ENCODE assay signal across 24 cellular contexts in genomic region chr10:50613726-50614443, GRCh38. TPM values are rescaled to one million over a fixed set of nuclear protein-coding genes. Genes with fewer than 3 reads are reported as not detected.
DNase-seq lines count a peak whose midpoint lies in the region; ATAC-seq, FAIRE-seq and TF ChIP-seq lines count a peak whose summit lies in the region.
"Had no signal": no experiment of that assay in that cellular context is flagged by ENCODE, and none has a peak within 500 bp of the region (broad histone marks: within the 10 kb centered on the region; RNA-seq: fewer than 3 reads in every experiment).

No MANE protein-coding gene starts in this region.

- H3K9ac ChIP-seq in liver (ENCODE audit: low read depth in 1 of 2, low read length in 2 of 2) (no peak overlapping the region), HepG2 (ENCODE audit: insufficient read depth, low read depth, low read length) (no peak overlapping the region)

- H3K27me3 Mint-ChIP-seq in WTC11 (ENCODE audit: low read depth) (no peaks in the 10 kb centered on the region), nephron (ENCODE audit: low read depth) (peaks cover 5% of the 10 kb centered on the region)
- H3K27me3 Mint-ChIP-seq: stimulated activated naive CD8-positive, alpha-beta T cell treated with anti-CD3 and anti-CD28 coated beads, Interleukin-15, amount 100 ng/mL, for 72 hours had no signal

- FAIRE-seq in HepG2 (lab: Jason Lieb, UNC), result no peak
- FAIRE-seq: colon, GM12878 had no signal

- peaks cover 69% of the 10 kb centered on the region for H3K4me1 Mint-ChIP-seq in WTC11
- H3K4me1 Mint-ChIP-seq in nephron, result peaks cover 42% of the 10 kb centered on the region

- TF ChIP-seq CTCF in liver (IDR thresholded peaks at IDR 0.05; ENCODE audit: low read depth, low read length, missing input control) (no peak), HepG2 (CRISPR knock-in tag; IDR thresholded peaks at IDR 0.05) (no peak), WTC11 (IDR thresholded peaks at IDR 0.05) (no peak), nephron (IDR thresholded peaks at IDR 0.05; ENCODE audit: unreplicated experiment in 3 of 3) (no peak)

- POLR2A ChIA-PET in HepG2 (lab: Yijun Ruan, JAX) (interaction anchor here (0.9 kb wide), 1 partner anchor 11 kb away, joined by 6 read pairs; the partner anchor contains the start of gene SGMS1), WTC11 (lab: Charles Lee) (no interaction called here)

- H4K20me1 ChIP-seq in HepG2 (ENCODE audit: insufficient read depth, low read length), result peaks cover 4% of the 10 kb centered on the region

- in situ Hi-C loops in HepG2 (cut with HindIII; ENCODE audit: extremely low pct_ligation_motif_present, low pct_unique_long_range_greater_than_20kb), result no loop called here

- no peak for TF ChIP-seq POLR2A in HepG2 (IDR thresholded peaks at IDR 0.05; ENCODE audit: insufficient read depth in 1 of 2, low read depth in 2 of 2, low read length in 2 of 2)

- DNase-seq in HepG2 (ENCODE audit: low spot score) (no peak), WTC11 (ENCODE audit: low spot score) (no peak), NAMALWA (ENCODE audit: low spot score) (no peak), NCI-H446 (lab: John Stamatoyannopoulos, UW) (no peak), COLO668 (lab: John Stamatoyannopoulos, UW; ENCODE audit: unreplicated experiment) (no peak)
- DNase-seq: amygdala; CD8-positive, alpha-beta T cell; hippocampal formation; ovary; stimulated activated CD4-positive, alpha-beta T cell treated with anti-CD3 and anti-CD28 coated beads, Interleukin-12 subunit alpha, Interleukin-12 subunit beta, amount 100 ng/mL, for 4 hours; stimulated activated CD4-positive, alpha-beta T cell treated with anti-CD3 and anti-CD28 coated beads, Interleukin-2, amount 100 ng/mL, for 48 hours had no signal

- H3K4me3 ChIP-seq in liver (ENCODE audit: low read depth in 1 of 3, low read length in 3 of 3) (no peak overlapping the region), HepG2 (replicated peaks in 1 of 3; ENCODE audit: insufficient read depth in 1 of 3, low read depth in 2 of 3, low read length in 3 of 3) (no peak overlapping the region)
- H3K4me3 ChIP-seq: GM12878, mucosa of descending colon, ovary, thoracic aorta, vagina had no signal

- H3K27me3 ChIP-seq in liver (ENCODE audit: control insufficient read depth in 4 of 4, insufficient read depth in 4 of 4, low read length in 3 of 4) (no peaks in the 10 kb centered on the region), HepG2 (ENCODE audit: control insufficient read depth in 1 of 2, insufficient read depth in 2 of 2, low read length in 2 of 2) (no peaks in the 10 kb centered on the region)
- H3K27me3 ChIP-seq: ovary, vagina had no signal

- 75% methylated on average over 4 of the region's 4 CpGs for WGBS in liver
- WGBS in HepG2 (ENCODE audit: low lambda C conversion rate), result 70% methylated on average over 4 of the region's 4 CpGs

- H3K4me2 ChIP-seq in HepG2 (ENCODE audit: low read depth, low read length), result no peak overlapping the region

- intact Hi-C loops in HepG2 (cut with micrococcal nuclease; ENCODE audit: unreplicated experiment), result no loop called here

- H2AFZ ChIP-seq in HepG2 (ENCODE audit: low read length), result no peak overlapping the region

- H3K4me3 Mint-ChIP-seq in WTC11, result no peak overlapping the region
- H3K4me3 Mint-ChIP-seq in nephron, result no peak overlapping the region
- H3K4me3 Mint-ChIP-seq: CD8-positive, alpha-beta T cell; nephron progenitor cell; stimulated activated naive CD8-positive, alpha-beta T cell treated with anti-CD3 and anti-CD28 coated beads, Interleukin-15, amount 100 ng/mL, for 72 hours; T-helper 2 cell treated with Interferon-gamma antibody and Interleukin-4, amounts not matched to agents 5 μg/mL and 100 μg/mL, for 36 hours had no signal

- BruUV-seq in HepG2 (replicated peaks; lab: Mats Ljungman, UMichigan), result no TSS peak

- H3K79me2 ChIP-seq in HepG2 (ENCODE audit: insufficient read depth, low read length), result peaks cover 39% of the 10 kb centered on the region

- H3K27ac Mint-ChIP-seq in WTC11 (peak overlapping the region; percentile 82; the same call in 1 of the 2 replicates), nephron (peak overlapping the region; percentile 79 to 92 (median 81))
- H3K27ac Mint-ChIP-seq: activated T-helper 2 cell treated with anti-CD3 and anti-CD28 coated beads, Interferon-gamma antibody, Interleukin-2, Interleukin-4, amounts not matched to agents 10 μg/mL and 5 μg/mL and 100 μg/mL, durations not matched to agents 14 hours and 24 hours and 36 hours; CD8-positive, alpha-beta T cell; stimulated activated naive CD8-positive, alpha-beta T cell treated with anti-CD3 and anti-CD28 coated beads, Interleukin-15, amount 100 ng/mL, for 72 hours; T-helper 2 cell treated with Interferon-gamma antibody and Interleukin-4, amounts not matched to agents 5 μg/mL and 100 μg/mL, for 36 hours had no signal

- H3K9me3 Mint-ChIP-seq in WTC11, result no peaks in the 10 kb centered on the region
- H3K9me3 Mint-ChIP-seq in nephron, result no peaks in the 10 kb centered on the region
- H3K9me3 Mint-ChIP-seq: activated naive CD4-positive, alpha-beta T cell treated with anti-CD3 and anti-CD28 coated beads, Interleukin-2, amount 50 U/mL, for 72 hours; activated T-helper 2 cell treated with anti-CD3 and anti-CD28 coated beads, Interferon-gamma antibody, Interleukin-2, Interleukin-4, amounts not matched to agents 10 μg/mL and 5 μg/mL and 100 μg/mL, durations not matched to agents 14 hours and 24 hours and 36 hours; CD8-positive, alpha-beta T cell; nephron progenitor cell; stimulated activated naive CD8-positive, alpha-beta T cell treated with anti-CD3 and anti-CD28 coated beads, Interleukin-15, amount 100 ng/mL, for 72 hours; T-helper 2 cell treated with Interferon-gamma antibody and Interleukin-4, amounts not matched to agents 5 μg/mL and 100 μg/mL, for 36 hours had no signal

- no peaks in the 10 kb centered on the region for H3K36me3 Mint-ChIP-seq in WTC11
- H3K36me3 Mint-ChIP-seq in nephron (ENCODE audit: low read depth), result no peaks in the 10 kb centered on the region
- H3K36me3 Mint-ChIP-seq: activated naive CD4-positive, alpha-beta T cell treated with anti-CD3 and anti-CD28 coated beads, Interleukin-2, amount 50 U/mL, for 72 hours; CD8-positive, alpha-beta T cell had no signal

- H3K36me3 ChIP-seq in liver (ENCODE audit: control insufficient read depth in 4 of 4, insufficient read depth in 3 of 4, low read depth in 1 of 4, low read length in 3 of 4) (no peaks in the 10 kb centered on the region), HepG2 (replicated peaks in 1 of 2; ENCODE audit: control insufficient read depth in 1 of 2, insufficient read depth in 2 of 2, low read length in 2 of 2) (no peaks in the 10 kb centered on the region)
- H3K36me3 ChIP-seq: ovary, thoracic aorta, vagina had no signal

- CTCF ChIA-PET in HepG2 (lab: Yijun Ruan, JAX; ENCODE audit: low intra/inter-chr PET ratio, low total read pairs), result interaction anchor here (1.4 kb wide), 1 partner anchor 52 kb away, joined by 9 read pairs; no protein-coding TSS in a partner anchor
- CTCF ChIA-PET in WTC11 (lab: Charles Lee), result interaction anchor here (0.6 to 1.8 kb wide), 10 partner anchors 11 to 112 kb away, joined by 3 to 6 read pairs (median 3); no protein-coding TSS in a partner anchor

- ATAC-seq in HepG2 (no peak), WTC11 (no peak), HG03378 (IDR thresholded peaks at IDR 0.05; ENCODE audit: unreplicated experiment) (no peak)

- H3K9me3 ChIP-seq in liver (ENCODE audit: control insufficient read depth in 4 of 4, low read length in 3 of 4) (no peaks in the 10 kb centered on the region), HepG2 (ENCODE audit: low read length) (no peaks in the 10 kb centered on the region)
- H3K9me3 ChIP-seq: mucosa of descending colon, ovary, thoracic aorta, vagina had no signal

- no peak for TF ChIP-seq RAD21 in liver (IDR thresholded peaks at IDR 0.05)
- TF ChIP-seq RAD21 in HepG2 (CRISPR knock-in tag; IDR thresholded peaks at IDR 0.05), result no peak

- TF ChIP-seq EP300 in HepG2 (IDR thresholded peaks at IDR 0.05; ENCODE audit: low read depth in 2 of 2, low read length in 2 of 2) (no peak), HepG2 (CRISPR knock-in tag; IDR thresholded peaks at IDR 0.05; ENCODE audit: borderline replicate concordance) (no peak)

- H3K4me1 ChIP-seq in liver (ENCODE audit: control insufficient read depth in 4 of 4, insufficient read depth in 4 of 4, low read length in 3 of 4) (peaks cover 6 to 39% (median 31%) of the 10 kb centered on the region in 4 donors), HepG2 (ENCODE audit: insufficient read depth, low read length) (peaks cover 26% of the 10 kb centered on the region)

- H3K27ac ChIP-seq in liver (ENCODE audit: low read depth in 1 of 2, low read length in 2 of 2) (peak overlapping the region; percentile 21 to 28), HepG2 (ENCODE audit: extremely low read length, insufficient read depth, low read length) (no peak overlapping the region)
- H3K27ac ChIP-seq: thoracic aorta, vagina had no signal

TF ChIP-seq in liver, 16 proteins besides CTCF, POLR2A, EP300 and RAD21 (continues in another document):
- TF ChIP-seq SP1 (IDR thresholded peaks at IDR 0.05), result no peak

RNA-seq across cellular contexts. Expression of gene SGMS1, which starts 9.9 kb away (rescaled TPM):
- total RNA-seq in liver (10 to 100 TPM; 31.9 to 98.2 TPM), HepG2 (2016; rRNA removed; fragmentation: Illumina TruSeq; extraction: Trizol) (13.1 and 15.1 TPM in 2 replicates), WTC11 (2021) (12.4 to 14.0 TPM (median 13.2 TPM) in 3 replicates)
- polyA plus RNA-seq in liver (10 to 100 TPM in 1 of 2 donors, 1 to 10 TPM in 1; 6.8 to 10.4 TPM), HepG2 (2011; rRNA removed) (6.2 and 6.5 TPM in 2 replicates)
- 38.8 and 42.6 TPM in 2 replicates for total RNA-seq in HepG2 (2016; cell fraction: cytosol; rRNA removed; fragmentation: Illumina TruSeq; extraction: Trizol; ENCODE audit: low read depth)
- total RNA-seq in HepG2 (2016; cell fraction: insoluble cytoplasmic fraction; rRNA removed; fragmentation: Illumina TruSeq; extraction: Trizol), result 12.0 and 16.0 TPM in 2 replicates
- total RNA-seq in HepG2 (2016; cell fraction: membrane; rRNA removed; fragmentation: Illumina TruSeq; extraction: Trizol), result 15.3 and 19.7 TPM in 2 replicates
- total RNA-seq in HepG2 (2016; cell fraction: nucleus; rRNA removed; fragmentation: Illumina TruSeq; extraction: Trizol), result 29.3 and 32.5 TPM in 2 replicates
- 4.5 and 5.3 TPM in 2 replicates for polyA plus RNA-seq in HepG2 (2011; cell fraction: cytosol; rRNA removed)
- 7.2 and 8.6 TPM in 2 replicates for polyA plus RNA-seq in HepG2 (2011; cell fraction: nucleus; rRNA removed)
- polyA plus RNA-seq in HepG2 (2012), result 9.9 and 11.1 TPM in 2 replicates
- 1.4 and 1.7 TPM in 2 replicates for polyA plus RNA-seq in HepG2 (2016; cell fraction: cytosol; fragmentation: Illumina TruSeq; extraction: Trizol; ENCODE audit: low read depth)
- 9.2 and 10.6 TPM in 2 replicates for polyA plus RNA-seq in HepG2 (2016; cell fraction: insoluble cytoplasmic fraction; fragmentation: Illumina TruSeq; extraction: Trizol; ENCODE audit: low read depth)
- 4.5 and 5.4 TPM in 2 replicates for polyA plus RNA-seq in HepG2 (2016; cell fraction: membrane; fragmentation: Illumina TruSeq; extraction: Trizol; ENCODE audit: low read depth)
- 10.6 and 13.6 TPM in 2 replicates for polyA plus RNA-seq in HepG2 (2016; cell fraction: nucleus; fragmentation: Illumina TruSeq; extraction: Trizol; ENCODE audit: insufficient read depth, low read depth)
- polyA minus RNA-seq in HepG2 (2011; rRNA and poly(A)+ RNA removed; ENCODE audit: low replicate concordance), result 8.4 and 35.9 TPM in 2 replicates
- polyA minus RNA-seq in HepG2 (2011; cell fraction: cytosol; rRNA and poly(A)+ RNA removed), result 7.3 and 10.5 TPM in 2 replicates
- 55.9 and 58.2 TPM in 2 replicates for polyA minus RNA-seq in HepG2 (2011; cell fraction: nucleus; rRNA and poly(A)+ RNA removed)
